In the genomic region with DNA sequence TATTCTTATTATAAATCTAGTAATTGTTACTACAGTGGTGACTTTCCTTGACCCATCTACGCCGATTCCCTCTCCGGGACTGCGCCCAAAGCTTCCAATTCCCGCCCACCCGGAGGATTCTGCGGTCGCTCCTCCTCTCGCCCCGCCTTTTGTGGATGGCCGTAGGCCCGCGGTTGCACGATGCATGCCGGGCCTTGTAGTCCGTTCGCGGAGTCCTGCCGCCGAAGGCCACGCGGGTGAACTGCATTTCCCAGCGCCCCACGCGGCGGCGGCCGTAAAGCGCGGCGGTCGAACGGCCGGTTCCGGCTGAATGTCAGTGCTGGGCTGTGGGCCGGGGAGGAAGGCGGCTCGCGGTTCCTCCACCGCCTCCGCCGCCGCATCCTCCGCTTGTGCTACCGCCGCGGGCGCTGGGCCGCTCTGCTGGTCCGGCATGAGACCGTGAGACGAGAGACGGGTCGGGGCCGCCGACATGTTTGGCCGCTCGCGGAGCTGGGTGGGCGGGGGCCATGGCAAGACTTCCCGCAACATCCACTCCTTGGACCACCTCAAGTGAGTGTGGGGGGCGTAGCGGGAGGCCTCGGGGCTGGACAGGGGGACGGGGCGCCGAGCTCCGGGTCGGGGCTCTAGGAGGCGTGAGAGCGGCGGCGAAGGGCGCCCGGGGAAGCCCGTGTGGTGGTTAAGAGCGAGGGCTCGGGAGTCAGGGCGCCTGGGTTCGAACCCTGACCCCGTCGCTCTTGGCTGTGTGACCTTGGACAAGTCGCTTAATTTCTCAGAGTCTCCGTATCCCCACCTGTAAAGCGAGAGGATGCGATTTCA, we compare ENCODE assay signal across 8 cellular contexts. TPM values are rescaled to one million over a fixed set of nuclear protein-coding genes. Genes with fewer than 3 reads are reported as not detected.
A peak's percentile ranks its signal among the peaks of the same experiment; 100 is the strongest.
DNase-seq lines count a peak whose midpoint lies in the region; ATAC-seq, FAIRE-seq and TF ChIP-seq lines count a peak whose summit lies in the region.

A gene with protein sequence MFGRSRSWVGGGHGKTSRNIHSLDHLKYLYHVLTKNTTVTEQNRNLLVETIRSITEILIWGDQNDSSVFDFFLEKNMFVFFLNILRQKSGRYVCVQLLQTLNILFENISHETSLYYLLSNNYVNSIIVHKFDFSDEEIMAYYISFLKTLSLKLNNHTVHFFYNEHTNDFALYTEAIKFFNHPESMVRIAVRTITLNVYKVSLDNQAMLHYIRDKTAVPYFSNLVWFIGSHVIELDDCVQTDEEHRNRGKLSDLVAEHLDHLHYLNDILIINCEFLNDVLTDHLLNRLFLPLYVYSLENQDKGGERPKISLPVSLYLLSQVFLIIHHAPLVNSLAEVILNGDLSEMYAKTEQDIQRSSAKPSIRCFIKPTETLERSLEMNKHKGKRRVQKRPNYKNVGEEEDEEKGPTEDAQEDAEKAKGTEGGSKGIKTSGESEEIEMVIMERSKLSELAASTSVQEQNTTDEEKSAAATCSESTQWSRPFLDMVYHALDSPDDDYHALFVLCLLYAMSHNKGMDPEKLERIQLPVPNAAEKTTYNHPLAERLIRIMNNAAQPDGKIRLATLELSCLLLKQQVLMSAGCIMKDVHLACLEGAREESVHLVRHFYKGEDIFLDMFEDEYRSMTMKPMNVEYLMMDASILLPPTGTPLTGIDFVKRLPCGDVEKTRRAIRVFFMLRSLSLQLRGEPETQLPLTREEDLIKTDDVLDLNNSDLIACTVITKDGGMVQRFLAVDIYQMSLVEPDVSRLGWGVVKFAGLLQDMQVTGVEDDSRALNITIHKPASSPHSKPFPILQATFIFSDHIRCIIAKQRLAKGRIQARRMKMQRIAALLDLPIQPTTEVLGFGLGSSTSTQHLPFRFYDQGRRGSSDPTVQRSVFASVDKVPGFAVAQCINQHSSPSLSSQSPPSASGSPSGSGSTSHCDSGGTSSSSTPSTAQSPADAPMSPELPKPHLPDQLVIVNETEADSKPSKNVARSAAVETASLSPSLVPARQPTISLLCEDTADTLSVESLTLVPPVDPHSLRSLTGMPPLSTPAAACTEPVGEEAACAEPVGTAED (plus strand): TSS at position 316 of the 816 bp plus-strand sequence. CDS start 154 bp downstream, at position 470.

- no peaks in the 10 kb centered on the region for H3K36me3 ChIP-seq in BJ (ENCODE audit: control insufficient read depth, insufficient read depth, low read length)

- DNase-seq in BJ (ENCODE audit: low read depth) = peak; percentile 84
- peak; percentile 89 for DNase-seq in GM19240 (ENCODE audit: insufficient read length, low spot score)
- peak; percentile 78 for DNase-seq in NCI-H524 treated with DMSO at 0.1 percent for 48 hours (lab: John Stamatoyannopoulos, UW)
- DNase-seq in activated CD4-positive, alpha-beta T cell treated with anti-CD3 and anti-CD28 coated beads for 36 hours = peak; percentile 98
- DNase-seq in kidney glomerular epithelial cell (lab: John Stamatoyannopoulos, UW) = peak; percentile 88
- peak; percentile 88 to 96 for DNase-seq in stimulated activated CD4-positive, alpha-beta T cell treated with anti-CD3 and anti-CD28 coated beads, Interleukin-15, amount 100 ng/mL, for 48 hours (ENCODE audit: low read depth in 2 of 2)

- peak within 1 kb of the TSS; percentile 81 for H3K4me3 ChIP-seq in BJ (ENCODE audit: low read depth, low read length)

- H3K4me3 Mint-ChIP-seq in activated CD4-positive, alpha-beta T cell treated with anti-CD3 and anti-CD28 coated beads for 36 hours = peak within 1 kb of the TSS; percentile 95

- no peak for TF ChIP-seq CTCF in BJ (IDR thresholded peaks at IDR 0.05; ENCODE audit: insufficient read depth, low read depth, low read length)

- no peaks in the 10 kb centered on the region for H3K9me3 Mint-ChIP-seq in activated CD4-positive, alpha-beta T cell treated with anti-CD3 and anti-CD28 coated beads for 36 hours (ENCODE audit: low read depth)

- POLR2A ChIA-PET in BJ (lab: Charles Lee) = no interaction called here
- POLR2A ChIA-PET in activated CD4-positive, alpha-beta T cell treated with anti-CD3 and anti-CD28 coated beads for 36 hours (lab: Charles Lee) = interaction anchor here (0.5 kb wide), 1 partner anchor 311 kb away, joined by 3 read pairs; a partner anchor contains a TSS

- CTCF ChIA-PET in BJ (lab: Yijun Ruan, JAX) = interaction anchor here (0.7 to 2.0 kb wide), 5 partner anchors 9 to 73 kb away, joined by 3 to 8 read pairs (median 3); no protein-coding TSS in a partner anchor
- CTCF ChIA-PET in activated CD4-positive, alpha-beta T cell treated with anti-CD3 and anti-CD28 coated beads for 36 hours (lab: Charles Lee) = interaction anchor here (0.7 to 2.4 kb wide), 5 partner anchors 10 to 20 kb away, joined by 3 to 13 read pairs (median 3); no protein-coding TSS in a partner anchor

- H3K36me3 Mint-ChIP-seq in activated CD4-positive, alpha-beta T cell treated with anti-CD3 and anti-CD28 coated beads for 36 hours (ENCODE audit: low read depth) = peaks cover 11% of the 10 kb centered on the region

- intact Hi-C loops in activated CD4-positive, alpha-beta T cell treated with anti-CD3 and anti-CD28 coated beads for 36 hours (cut with DNase I, micrococcal nuclease) = loop anchor here (1.0 to 10.0 kb wide), 11 partner anchors 202 to 1980 kb away; a partner anchor contains a TSS

- H3K27ac Mint-ChIP-seq in activated CD4-positive, alpha-beta T cell treated with anti-CD3 and anti-CD28 coated beads for 36 hours = peak within 1 kb of the TSS; percentile 80

- ATAC-seq in HG03457 (IDR thresholded peaks at IDR 0.05; ENCODE audit: unreplicated experiment) = peak; percentile 53
- peak; percentile 77 for ATAC-seq in activated CD4-positive, alpha-beta T cell treated with anti-CD3 and anti-CD28 coated beads for 36 hours

- H3K4me1 Mint-ChIP-seq in activated CD4-positive, alpha-beta T cell treated with anti-CD3 and anti-CD28 coated beads for 36 hours = peaks cover 69% of the 10 kb centered on the region

- no peaks in the 10 kb centered on the region for H3K27me3 Mint-ChIP-seq in activated CD4-positive, alpha-beta T cell treated with anti-CD3 and anti-CD28 coated beads for 36 hours

- FAIRE-seq in colon (lab: Jason Lieb, UNC) = peak; percentile 24

- H3K27me3 ChIP-seq in BJ (ENCODE audit: control insufficient read depth, insufficient read depth, low read length) = no peaks in the 10 kb centered on the region

RNA-seq across cellular contexts. Expression of the gene that starts here (rescaled TPM):
- 7.7 and 8.7 TPM in 2 replicates for polyA plus RNA-seq in BJ (2011; rRNA removed)
- polyA minus RNA-seq in BJ (2011; rRNA and poly(A)+ RNA removed) = 24.7 and 44.1 TPM in 2 replicates
- 10 to 100 TPM; 23.5 to 25.4 TPM for total RNA-seq in activated CD4-positive, alpha-beta T cell treated with anti-CD3 and anti-CD28 coated beads for 36 hours

Comparison
In these comparisons a context has a peak if more than half of its experiments do, and no peak if none do; other contexts are left out.
1. Peak in every context shown above with its lines: DNase-seq, ATAC-seq and H3K4me3 ChIP-seq.